In the genomic region with DNA sequence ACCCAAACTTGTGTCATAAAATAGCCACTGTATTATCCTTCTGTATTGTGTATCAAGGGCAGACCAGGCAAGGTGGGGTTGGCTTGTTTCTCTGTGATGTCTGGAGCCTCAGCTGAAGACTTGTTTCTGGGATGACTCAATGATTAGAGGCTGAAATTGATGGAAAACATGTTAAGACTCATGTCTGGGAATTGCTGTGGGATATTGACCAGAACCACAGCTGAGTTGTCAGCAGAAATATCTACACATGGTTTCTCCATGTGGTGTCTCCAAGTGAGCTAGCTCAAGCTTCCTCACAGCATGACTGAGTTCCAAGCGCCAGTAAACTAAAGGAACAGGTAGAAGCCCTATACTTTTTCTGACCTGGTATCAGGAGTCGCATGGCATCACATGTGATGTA, we compare ENCODE assay signal across 17 cellular contexts.
DNase-seq lines count a peak whose midpoint lies in the region; ATAC-seq and TF ChIP-seq lines count a peak whose summit lies in the region.
"Had no signal": no experiment of that assay in that cellular context is flagged by ENCODE, and none has a peak within 500 bp of the region (broad histone marks: within the 10 kb centered on the region; RNA-seq: fewer than 3 reads in every experiment).

No MANE protein-coding gene starts in this region.

- POLR2A ChIA-PET in MCF 10A (lab: Yijun Ruan, JAX) (no interaction called here), GM10248 (lab: Yijun Ruan, JAX) (no interaction called here)

- no peaks in the 10 kb centered on the region for H3K27me3 Mint-ChIP-seq in MCF 10A (ENCODE audit: insufficient read depth, unreplicated experiment)

- no peak overlapping the region for H2AK5ac ChIP-seq in mesendoderm (ENCODE audit: low read length)

- H3K4me3 Mint-ChIP-seq in MCF 10A (ENCODE audit: unreplicated experiment) = no peak overlapping the region
- H3K4me3 Mint-ChIP-seq: CD14-positive monocyte; CD4-positive, alpha-beta memory T cell; GM23338 had no signal

- no peak overlapping the region for H3K4ac ChIP-seq in mesendoderm (ENCODE audit: low read depth, low read length)

- H3K4me3 ChIP-seq in mammary epithelial cell (replicated peaks in 1 of 3; ENCODE audit: insufficient read depth in 1 of 3, low read depth in 2 of 3, low read length in 3 of 3) = no peak overlapping the region
- no peak overlapping the region for H3K4me3 ChIP-seq in RWPE2 (ENCODE audit: severe bottlenecking)
- no peak overlapping the region for H3K4me3 ChIP-seq in mesendoderm (ENCODE audit: low read length)
- H3K4me3 ChIP-seq: A549, BLaER1, GM23338 had no signal

- H3K36me3 ChIP-seq in mammary epithelial cell (ENCODE audit: insufficient read depth, low read length) (no peaks in the 10 kb centered on the region), RWPE2 (ENCODE audit: low read depth) (no peaks in the 10 kb centered on the region), mesendoderm (ENCODE audit: control insufficient read depth, insufficient read depth, low read length) (no peaks in the 10 kb centered on the region)
- H3K36me3 ChIP-seq: BLaER1 had no signal

- H3K4me1 ChIP-seq in mammary epithelial cell (ENCODE audit: insufficient read depth, low read length) (peaks cover 47% of the 10 kb centered on the region), RWPE2 (ENCODE audit: insufficient read depth, poor library complexity, severe bottlenecking) (peaks cover 25% of the 10 kb centered on the region), mesendoderm (ENCODE audit: control insufficient read depth, low read depth, low read length) (no peaks in the 10 kb centered on the region)
- H3K4me1 ChIP-seq: A549 had no signal

- intact Hi-C loops in mammary epithelial cell (cut with micrococcal nuclease) (no loop called here), MCF 10A (cut with micrococcal nuclease) (no loop called here)

- no peak overlapping the region for H4K5ac ChIP-seq in mesendoderm (ENCODE audit: low read length)

- H2BK5ac ChIP-seq in mesendoderm (ENCODE audit: low read length) = no peak overlapping the region

- H3K36me3 Mint-ChIP-seq in MCF 10A (ENCODE audit: insufficient read depth, unreplicated experiment) = no peaks in the 10 kb centered on the region
- H3K36me3 Mint-ChIP-seq: CD14-positive monocyte; CD4-positive, alpha-beta memory T cell had no signal

- H3K9me3 ChIP-seq in mammary epithelial cell (replicated peaks; ENCODE audit: insufficient read depth, low read length) (peaks cover 6% of the 10 kb centered on the region), RWPE2 (ENCODE audit: severe bottlenecking) (no peaks in the 10 kb centered on the region)
- H3K9me3 ChIP-seq: A549, BLaER1 had no signal

- no TSS peak for BruUV-seq in mammary epithelial cell (replicated peaks; lab: Mats Ljungman, UMichigan)
- no TSS peak for BruUV-seq in MCF 10A (replicated peaks; lab: Mats Ljungman, UMichigan)

- ATAC-seq in RWPE2 (ENCODE audit: low read depth) (no peak), GM21737 (IDR thresholded peaks at IDR 0.05; ENCODE audit: unreplicated experiment) (no peak)
- ATAC-seq: A549, GM23338 had no signal

- no peaks in the 10 kb centered on the region for H3K9me3 Mint-ChIP-seq in MCF 10A (ENCODE audit: unreplicated experiment)
- H3K9me3 Mint-ChIP-seq: CD4-positive, alpha-beta memory T cell; GM23338 had no signal

- no peak overlapping the region for H4K8ac ChIP-seq in mesendoderm (ENCODE audit: low read depth, low read length)

- H3K18ac ChIP-seq in mesendoderm (ENCODE audit: low read length) = no peak overlapping the region

- TF ChIP-seq CTCF in mammary epithelial cell (conservative IDR thresholded peaks at IDR 0.05 in 1 of 2, IDR thresholded peaks at IDR 0.05 in 1 of 2; ENCODE audit: extremely low read depth in 1 of 2, insufficient read depth in 1 of 2, low read depth in 1 of 2, low read length in 2 of 2) (no peak), MCF 10A (IDR thresholded peaks at IDR 0.05; ENCODE audit: unreplicated experiment) (no peak), RWPE2 (IDR thresholded peaks at IDR 0.05; ENCODE audit: poor library complexity, severe bottlenecking) (no peak), GM10248 (IDR thresholded peaks at IDR 0.05; ENCODE audit: control extremely low read depth, extremely low read depth, low read depth, missing control alignments) (no peak)

- 70% methylated on average over 2 of the region's 2 CpGs for WGBS in mammary epithelial cell (ENCODE audit: low coverage, missing lambda C conversion rate)
- no CpG with 5 or more reads among the region's 2 CpGs for WGBS in mesendoderm (ENCODE audit: extremely low coverage, insufficient coverage, low lambda C conversion rate)

- no peak overlapping the region for H2BK120ac ChIP-seq in mesendoderm (ENCODE audit: low read depth, low read length)

- DNase-seq in mammary epithelial cell (peak; percentile 94), MCF 10A (ENCODE audit: unreplicated experiment) (no peak), RWPE2 (ENCODE audit: low spot score) (no peak), epithelial cell of prostate (ENCODE audit: low read depth, low spot score) (peak; percentile 78), stromal cell of bone marrow (ENCODE audit: low read depth) (peak; percentile 10), GM10248 (ENCODE audit: extremely low spot score) (no peak), mesendoderm (no peak)
- DNase-seq: CD4-positive, alpha-beta memory T cell; DMS79 treated with DMSO at 0.1 percent for 48 hours; HCEC 1CT; IMR-90 had no signal

- no peak overlapping the region for H3K27ac Mint-ChIP-seq in MCF 10A (ENCODE audit: low read depth, unreplicated experiment)
- H3K27ac Mint-ChIP-seq: CD14-positive monocyte; CD4-positive, alpha-beta memory T cell; GM23338 had no signal

- dilution Hi-C loops in mammary epithelial cell (cut with HindIII; ENCODE audit: low sequenced_read_pairs) = no loop called here

- H3K79me2 ChIP-seq in mammary epithelial cell (ENCODE audit: insufficient read depth, low read length) (no peaks in the 10 kb centered on the region), mesendoderm (ENCODE audit: control insufficient read depth, insufficient read depth, low read length) (no peaks in the 10 kb centered on the region)

- H3K56ac ChIP-seq in mesendoderm (ENCODE audit: low read length) = no peak overlapping the region

- H3K9ac ChIP-seq in mammary epithelial cell (ENCODE audit: insufficient read depth, low read length) = no peak overlapping the region
- H3K9ac ChIP-seq in mesendoderm (ENCODE audit: low read length) = no peak overlapping the region
- H3K9ac ChIP-seq: BLaER1 had no signal

- no peak overlapping the region for H2BK15ac ChIP-seq in mesendoderm (replicated peaks; ENCODE audit: low read depth)

- CTCF ChIA-PET in mammary epithelial cell (lab: Charles Lee; ENCODE audit: low non-redundant PET) (no interaction called here), MCF 10A (lab: Yijun Ruan, JAX) (interaction anchor here (1.2 kb wide), 1 partner anchor 591 kb away, joined by 3 read pairs; no protein-coding TSS in a partner anchor), GM10248 (lab: Yijun Ruan, JAX) (interaction anchor here (1.1 to 1.5 kb wide), 2 partner anchors 24 to 26 kb away, joined by 3 read pairs; no protein-coding TSS in a partner anchor)

- H3K4me1 Mint-ChIP-seq in MCF 10A (ENCODE audit: insufficient read depth, unreplicated experiment) = no peaks in the 10 kb centered on the region
- H3K4me1 Mint-ChIP-seq: CD14-positive monocyte; CD4-positive, alpha-beta memory T cell; GM23338 had no signal

- peak overlapping the region; percentile 47 for H3K27ac ChIP-seq in mammary epithelial cell (ENCODE audit: insufficient read depth, low read depth, low read length)
- peak overlapping the region; percentile 48 for H3K27ac ChIP-seq in RWPE2 (ENCODE audit: poor library complexity, severe bottlenecking)
- H3K27ac ChIP-seq in epithelial cell of prostate = peak overlapping the region; percentile 91
- no peak overlapping the region for H3K27ac ChIP-seq in mesendoderm (ENCODE audit: low read depth, low read length)
- H3K27ac ChIP-seq: 22Rv1, A549, BLaER1 had no signal

- no peaks in the 10 kb centered on the region for H4K20me1 ChIP-seq in mammary epithelial cell (ENCODE audit: insufficient read depth, low read length)
- H4K20me1 ChIP-seq: BLaER1 had no signal

- H2AFZ ChIP-seq in mammary epithelial cell (ENCODE audit: low read depth, low read length) = peak overlapping the region; percentile 11
- H2AFZ ChIP-seq: GM23338 had no signal

- H3K23ac ChIP-seq in mesendoderm (ENCODE audit: low read length) = no peak overlapping the region

- peak overlapping the region; percentile 25 for H3K4me2 ChIP-seq in mammary epithelial cell (ENCODE audit: insufficient read depth, low read depth, low read length)
- H3K4me2 ChIP-seq in mesendoderm (ENCODE audit: low read length) = no peak overlapping the region
- H3K4me2 ChIP-seq: A549, BLaER1, GM23338 had no signal

- H3K79me1 ChIP-seq in mesendoderm (ENCODE audit: low read length) = no peaks in the 10 kb centered on the region

- H3K27me3 ChIP-seq in mammary epithelial cell (ENCODE audit: insufficient read depth, low read length) (no peaks in the 10 kb centered on the region), RWPE2 (ENCODE audit: insufficient read depth, poor library complexity, severe bottlenecking) (no peaks in the 10 kb centered on the region), mesendoderm (ENCODE audit: insufficient read depth, low read length, poor library complexity) (no peaks in the 10 kb centered on the region)
- H3K27me3 ChIP-seq: BLaER1 had no signal

- in situ Hi-C loops in mammary epithelial cell (cut with MboI; ENCODE audit: low sequenced_read_pairs in 2 of 2) = no loop called here

Comparison
In these comparisons a context has a peak if more than half of its experiments do, and no peak if none do; other contexts are left out.
1. DNase-seq: peak in mammary epithelial cell (single experiment), epithelial cell of prostate (single experiment) and stromal cell of bone marrow (single experiment); none in MCF 10A (single experiment), RWPE2 (single experiment), GM10248 (single experiment) and mesendoderm (single experiment).